Comparison of ENCODE assay signal across 8 cellular contexts in the genomic region with DNA sequence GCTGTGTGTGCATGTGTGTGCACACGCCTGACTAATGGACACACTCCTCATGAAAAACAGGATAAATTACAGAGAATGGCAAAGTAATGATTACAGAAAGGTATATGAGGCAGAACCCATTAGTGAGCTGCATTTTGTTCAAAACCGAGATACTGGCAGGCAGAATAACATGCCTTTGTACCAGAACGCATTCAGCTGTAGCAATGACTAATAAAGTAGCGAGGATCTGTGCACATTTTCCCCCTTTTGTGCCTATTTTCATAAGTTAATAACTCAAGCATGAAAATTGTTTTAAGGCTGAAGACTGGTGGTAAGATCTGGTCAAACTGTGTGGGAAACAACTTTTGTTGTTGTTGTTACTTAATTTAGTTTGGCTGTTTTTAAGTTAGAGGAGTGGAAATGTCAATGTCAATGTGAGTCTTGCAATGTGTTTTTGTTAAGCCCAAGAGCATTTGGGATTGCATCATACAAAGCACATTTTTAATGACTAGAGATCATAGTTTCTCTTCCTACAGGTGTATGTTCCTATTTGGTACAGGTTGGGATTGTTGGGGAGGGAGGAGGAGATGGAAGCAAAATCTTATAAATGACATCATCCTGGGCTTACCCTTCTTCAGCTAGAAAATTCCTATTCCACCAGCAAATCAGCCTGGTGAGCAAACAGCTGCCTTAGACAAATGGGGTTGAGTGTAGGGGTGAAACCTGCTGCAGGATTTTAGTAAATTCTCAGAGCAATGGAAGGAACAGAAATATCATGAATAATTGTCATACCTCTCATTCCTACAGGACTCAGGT.
DNase-seq lines count a peak whose midpoint lies in the region; ATAC-seq and TF ChIP-seq lines count a peak whose summit lies in the region.
"Not testable (repeated sequence)": the region's sequence is repeated elsewhere in the genome, so short reads cannot be mapped to it uniquely, and the experiment has no call there.

No MANE protein-coding gene starts in this region.

- H3K27ac Mint-ChIP-seq in activated naive CD4-positive, alpha-beta T cell treated with anti-CD3 and anti-CD28 coated beads, Interleukin-2, amount 50 U/mL, for 24 hours, result peak overlapping the region; percentile 35

- H3K27ac ChIP-seq in GM23248; mammary epithelial cell (ENCODE audit: insufficient read depth, low read depth, low read length): not testable (repeated sequence)
- H3K27ac ChIP-seq in PC-9, result 0 out of 2 replicates have a peak overlapping the region, but pooled peaks have one; percentile 16

- H3K4me1 ChIP-seq in GM23248 (ENCODE audit: insufficient read depth); PC-9 (replicated peaks; ENCODE audit: insufficient read depth); mammary epithelial cell (ENCODE audit: insufficient read depth, low read length): not testable (repeated sequence)

- not testable (repeated sequence) for H3K79me2 ChIP-seq in GM23248 (ENCODE audit: insufficient read depth); PC-9 (ENCODE audit: low read depth); mammary epithelial cell (ENCODE audit: insufficient read depth, low read length)

- not testable (repeated sequence) for H3K9ac ChIP-seq in GM23248; mammary epithelial cell (ENCODE audit: insufficient read depth, low read length)

- H3K9me3 Mint-ChIP-seq in activated naive CD4-positive, alpha-beta T cell treated with anti-CD3 and anti-CD28 coated beads, Interleukin-2, amount 50 U/mL, for 24 hours, result not testable (repeated sequence)

- not testable (repeated sequence) for H2AFZ ChIP-seq in GM23248; PC-9; mammary epithelial cell (ENCODE audit: low read depth, low read length)

- H3K4me1 Mint-ChIP-seq in activated naive CD4-positive, alpha-beta T cell treated with anti-CD3 and anti-CD28 coated beads, Interleukin-2, amount 50 U/mL, for 24 hours, result not testable (repeated sequence)

- H3F3A ChIP-seq in GM23248 (ENCODE audit: insufficient read depth); PC-9 (ENCODE audit: insufficient read depth, low read depth): not testable (repeated sequence)

- CTCF ChIA-PET in PC-9 (lab: Charles Lee); mammary epithelial cell (lab: Charles Lee; ENCODE audit: low non-redundant PET): not testable (repeated sequence)

- intact Hi-C loops in PC-9 (cut with micrococcal nuclease; ENCODE audit: unreplicated experiment); mammary epithelial cell (cut with micrococcal nuclease); left ventricle myocardium superior (cut with micrococcal nuclease); sciatic nerve (cut with DNase I): not testable (repeated sequence)

- DNase-seq in Caki2 (ENCODE audit: low read depth), result peak; percentile 56
- peak; percentile 9 for DNase-seq in GM23248
- DNase-seq in PC-9, result peak in 1 of 2 experiments; percentile 6
- DNase-seq in mammary epithelial cell, result peak; percentile 10
- DNase-seq in left ventricle myocardium superior; sciatic nerve (ENCODE audit: low spot score): not testable (repeated sequence)

- not testable (repeated sequence) for H3K9me2 ChIP-seq in GM23248 (ENCODE audit: insufficient read depth); PC-9 (ENCODE audit: insufficient read depth)

- ATAC-seq in HG03432 (IDR thresholded peaks at IDR 0.05; ENCODE audit: unreplicated experiment) (peak; percentile 49), left ventricle myocardium superior (peak; percentile 11), sciatic nerve (peak; percentile 27)

- BruUV-seq in PC-9 (replicated peaks; lab: Mats Ljungman, UMichigan); mammary epithelial cell (replicated peaks; lab: Mats Ljungman, UMichigan): not testable (repeated sequence)

- not testable (repeated sequence) for H3K27me3 ChIP-seq in GM23248 (replicated peaks; ENCODE audit: insufficient read depth); PC-9 (ENCODE audit: insufficient read depth, low read depth); mammary epithelial cell (ENCODE audit: insufficient read depth, low read length)

- H3K36me3 ChIP-seq in GM23248 (ENCODE audit: low read depth); PC-9 (ENCODE audit: low read depth); mammary epithelial cell (ENCODE audit: insufficient read depth, low read length): not testable (repeated sequence)

- POLR2A ChIA-PET in PC-9 (lab: Charles Lee; ENCODE audit: unreplicated experiment), result not testable (repeated sequence)

- dilution Hi-C loops in mammary epithelial cell (cut with HindIII; ENCODE audit: low sequenced_read_pairs), result not testable (repeated sequence)

- not testable (repeated sequence) for TF ChIP-seq CTCF in PC-9 (conservative IDR thresholded peaks at IDR 0.05); mammary epithelial cell (conservative IDR thresholded peaks at IDR 0.05 in 1 of 2, IDR thresholded peaks at IDR 0.05 in 1 of 2; ENCODE audit: extremely low read depth in 1 of 2, insufficient read depth in 1 of 2, low read depth in 1 of 2, low read length in 2 of 2)

- in situ Hi-C loops in Caki2 (cut with HindIII; ENCODE audit: low pct_unique_long_range_greater_than_20kb, low sequenced_read_pairs); GM23248 (cut with MboI); mammary epithelial cell (cut with MboI; ENCODE audit: low sequenced_read_pairs in 2 of 2): not testable (repeated sequence)

- not testable (repeated sequence) for H3K9me3 ChIP-seq in GM23248 (ENCODE audit: low read depth); PC-9 (ENCODE audit: insufficient read depth, low read depth); mammary epithelial cell (replicated peaks; ENCODE audit: insufficient read depth, low read length)

- not testable (repeated sequence) for H3K27me3 Mint-ChIP-seq in activated naive CD4-positive, alpha-beta T cell treated with anti-CD3 and anti-CD28 coated beads, Interleukin-2, amount 50 U/mL, for 24 hours

- H3K4me2 ChIP-seq in GM23248 (ENCODE audit: unreplicated experiment); PC-9; mammary epithelial cell (ENCODE audit: insufficient read depth, low read depth, low read length): not testable (repeated sequence)

- H3K4me3 ChIP-seq in GM23248; PC-9; mammary epithelial cell (replicated peaks in 1 of 3; ENCODE audit: insufficient read depth in 1 of 3, low read depth in 2 of 3, low read length in 3 of 3): not testable (repeated sequence)

- not testable (repeated sequence) for H4K20me1 ChIP-seq in GM23248 (ENCODE audit: insufficient read depth); PC-9 (ENCODE audit: insufficient read depth); mammary epithelial cell (ENCODE audit: insufficient read depth, low read length)

- not testable (repeated sequence) for H3K4me3 Mint-ChIP-seq in activated naive CD4-positive, alpha-beta T cell treated with anti-CD3 and anti-CD28 coated beads, Interleukin-2, amount 50 U/mL, for 24 hours

- H3K36me3 Mint-ChIP-seq in activated naive CD4-positive, alpha-beta T cell treated with anti-CD3 and anti-CD28 coated beads, Interleukin-2, amount 50 U/mL, for 24 hours, result not testable (repeated sequence)

- WGBS in GM23248 (ENCODE audit: low coverage in 1 of 2, low lambda C conversion rate in 2 of 2, missing lambda C conversion rate in 2 of 2), 2 experiments, result no CpG with 5 or more reads among the region's 4 CpGs
- WGBS in mammary epithelial cell (ENCODE audit: low coverage, missing lambda C conversion rate), result no CpG with 5 or more reads among the region's 4 CpGs
